ENCODE assay signal across 1 cellular context in the genomic region with DNA sequence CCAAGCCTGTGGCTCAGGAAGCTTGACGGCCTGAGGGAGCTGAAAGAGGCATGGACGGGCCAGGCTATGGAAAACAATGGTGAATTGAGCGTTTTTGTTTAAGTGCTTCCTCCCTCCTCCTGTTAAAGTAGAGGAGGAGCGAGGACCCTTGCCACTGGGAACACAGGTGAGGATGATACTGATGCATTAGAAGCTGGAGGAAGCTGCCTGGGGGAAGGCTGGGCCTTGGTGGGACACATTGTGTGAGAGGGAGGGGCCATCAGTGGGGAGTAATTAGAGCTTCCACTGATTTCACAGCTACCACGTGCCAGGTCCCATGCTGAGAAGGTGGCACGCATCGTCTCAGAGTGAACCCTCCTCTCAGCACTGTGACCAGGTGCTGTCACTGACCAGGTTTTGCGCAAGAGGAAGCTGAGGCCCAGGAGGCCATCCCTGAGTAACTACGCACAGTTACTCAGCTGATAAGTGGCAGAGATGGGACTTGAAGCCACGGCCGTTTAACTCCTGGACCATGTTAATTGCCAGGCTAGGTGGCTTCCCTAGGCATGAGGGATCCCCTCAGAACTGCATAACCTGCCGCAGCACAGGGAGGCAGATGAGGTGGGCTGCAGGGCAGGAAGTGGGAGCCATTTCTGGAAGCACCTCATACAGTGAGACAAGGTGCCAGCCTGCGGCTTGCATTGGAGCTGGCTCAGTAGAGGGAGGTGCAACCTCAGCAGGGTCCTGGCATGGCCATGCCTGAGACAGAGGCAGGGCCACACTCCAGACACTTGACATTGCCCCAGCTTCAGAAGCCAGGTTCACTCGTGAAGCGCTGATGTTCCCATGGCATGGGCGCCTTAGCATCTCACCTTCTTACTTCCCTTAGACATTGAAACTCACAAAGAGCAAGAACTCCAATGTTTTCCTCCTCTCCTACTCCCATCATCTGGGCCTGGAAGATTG.
TF ChIP-seq lines count a peak whose summit lies in the region.

No MANE protein-coding gene starts in this region.

TF ChIP-seq in GM23338, 12 proteins besides CTCF, POLR2A, EP300 and RAD21 (continued from another document):
- TF ChIP-seq, protein P1, sequence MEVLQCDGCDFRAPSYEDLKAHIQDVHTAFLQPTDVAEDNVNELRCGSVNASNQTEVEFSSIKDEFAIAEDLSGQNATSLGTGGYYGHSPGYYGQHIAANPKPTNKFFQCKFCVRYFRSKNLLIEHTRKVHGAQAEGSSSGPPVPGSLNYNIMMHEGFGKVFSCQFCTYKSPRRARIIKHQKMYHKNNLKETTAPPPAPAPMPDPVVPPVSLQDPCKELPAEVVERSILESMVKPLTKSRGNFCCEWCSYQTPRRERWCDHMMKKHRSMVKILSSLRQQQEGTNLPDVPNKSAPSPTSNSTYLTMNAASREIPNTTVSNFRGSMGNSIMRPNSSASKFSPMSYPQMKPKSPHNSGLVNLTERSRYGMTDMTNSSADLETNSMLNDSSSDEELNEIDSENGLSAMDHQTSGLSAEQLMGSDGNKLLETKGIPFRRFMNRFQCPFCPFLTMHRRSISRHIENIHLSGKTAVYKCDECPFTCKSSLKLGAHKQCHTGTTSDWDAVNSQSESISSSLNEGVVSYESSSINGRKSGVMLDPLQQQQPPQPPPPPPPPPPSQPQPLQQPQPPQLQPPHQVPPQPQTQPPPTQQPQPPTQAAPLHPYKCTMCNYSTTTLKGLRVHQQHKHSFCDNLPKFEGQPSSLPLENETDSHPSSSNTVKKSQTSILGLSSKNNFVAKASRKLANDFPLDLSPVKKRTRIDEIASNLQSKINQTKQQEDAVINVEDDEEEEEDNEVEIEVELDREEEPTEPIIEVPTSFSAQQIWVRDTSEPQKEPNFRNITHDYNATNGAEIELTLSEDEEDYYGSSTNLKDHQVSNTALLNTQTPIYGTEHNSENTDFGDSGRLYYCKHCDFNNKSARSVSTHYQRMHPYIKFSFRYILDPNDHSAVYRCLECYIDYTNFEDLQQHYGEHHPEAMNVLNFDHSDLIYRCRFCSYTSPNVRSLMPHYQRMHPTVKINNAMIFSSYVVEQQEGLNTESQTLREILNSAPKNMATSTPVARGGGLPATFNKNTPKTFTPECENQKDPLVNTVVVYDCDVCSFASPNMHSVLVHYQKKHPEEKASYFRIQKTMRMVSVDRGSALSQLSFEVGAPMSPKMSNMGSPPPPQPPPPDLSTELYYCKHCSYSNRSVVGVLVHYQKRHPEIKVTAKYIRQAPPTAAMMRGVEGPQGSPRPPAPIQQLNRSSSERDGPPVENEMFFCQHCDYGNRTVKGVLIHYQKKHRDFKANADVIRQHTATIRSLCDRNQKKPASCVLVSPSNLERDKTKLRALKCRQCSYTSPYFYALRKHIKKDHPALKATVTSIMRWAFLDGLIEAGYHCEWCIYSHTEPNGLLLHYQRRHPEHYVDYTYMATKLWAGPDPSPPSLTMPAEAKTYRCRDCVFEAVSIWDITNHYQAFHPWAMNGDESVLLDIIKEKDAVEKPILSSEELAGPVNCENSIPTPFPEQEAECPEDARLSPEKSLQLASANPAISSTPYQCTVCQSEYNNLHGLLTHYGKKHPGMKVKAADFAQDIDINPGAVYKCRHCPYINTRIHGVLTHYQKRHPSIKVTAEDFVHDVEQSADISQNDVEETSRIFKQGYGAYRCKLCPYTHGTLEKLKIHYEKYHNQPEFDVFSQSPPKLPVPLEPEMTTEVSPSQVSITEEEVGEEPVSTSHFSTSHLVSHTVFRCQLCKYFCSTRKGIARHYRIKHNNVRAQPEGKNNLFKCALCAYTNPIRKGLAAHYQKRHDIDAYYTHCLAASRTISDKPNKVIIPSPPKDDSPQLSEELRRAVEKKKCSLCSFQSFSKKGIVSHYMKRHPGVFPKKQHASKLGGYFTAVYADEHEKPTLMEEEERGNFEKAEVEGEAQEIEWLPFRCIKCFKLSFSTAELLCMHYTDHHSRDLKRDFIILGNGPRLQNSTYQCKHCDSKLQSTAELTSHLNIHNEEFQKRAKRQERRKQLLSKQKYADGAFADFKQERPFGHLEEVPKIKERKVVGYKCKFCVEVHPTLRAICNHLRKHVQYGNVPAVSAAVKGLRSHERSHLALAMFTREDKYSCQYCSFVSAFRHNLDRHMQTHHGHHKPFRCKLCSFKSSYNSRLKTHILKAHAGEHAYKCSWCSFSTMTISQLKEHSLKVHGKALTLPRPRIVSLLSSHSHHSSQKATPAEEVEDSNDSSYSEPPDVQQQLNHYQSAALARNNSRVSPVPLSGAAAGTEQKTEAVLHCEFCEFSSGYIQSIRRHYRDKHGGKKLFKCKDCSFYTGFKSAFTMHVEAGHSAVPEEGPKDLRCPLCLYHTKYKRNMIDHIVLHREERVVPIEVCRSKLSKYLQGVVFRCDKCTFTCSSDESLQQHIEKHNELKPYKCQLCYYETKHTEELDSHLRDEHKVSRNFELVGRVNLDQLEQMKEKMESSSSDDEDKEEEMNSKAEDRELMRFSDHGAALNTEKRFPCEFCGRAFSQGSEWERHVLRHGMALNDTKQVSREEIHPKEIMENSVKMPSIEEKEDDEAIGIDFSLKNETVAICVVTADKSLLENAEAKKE (CRISPR knock-in tag; IDR thresholded peaks at IDR 0.05) = no peak
- TF ChIP-seq NANOG (IDR thresholded peaks at IDR 0.05; ENCODE audit: borderline replicate concordance) (no peak), EZH2phosphoT487 (IDR thresholded peaks at IDR 0.05; ENCODE audit: unreplicated experiment) (no peak), POLR2AphosphoS5 (IDR thresholded peaks at IDR 0.05; ENCODE audit: low read depth) (no peak), ZNF331 (CRISPR knock-in tag; IDR thresholded peaks at IDR 0.05; ENCODE audit: low read depth) (no peak), JUNB (IDR thresholded peaks at IDR 0.05; ENCODE audit: unreplicated experiment) (no peak), ETS1 (IDR thresholded peaks at IDR 0.05) (no peak), EZH2 (IDR thresholded peaks at IDR 0.05; ENCODE audit: low read depth, unreplicated experiment) (no peak), STAT1 (IDR thresholded peaks at IDR 0.05; ENCODE audit: unreplicated experiment) (no peak), CREB1 (CRISPR knock-in tag; IDR thresholded peaks at IDR 0.05; ENCODE audit: low read depth) (no peak)
